Comparison of ENCODE assay signal across 15 cellular contexts in genomic region chr2:66441651-66442365, GRCh38. TPM values are rescaled to one million over a fixed set of nuclear protein-coding genes. Genes with fewer than 3 reads are reported as not detected.
A peak's percentile ranks its signal among the peaks of the same experiment; 100 is the strongest.
DNase-seq lines count a peak whose midpoint lies in the region; ATAC-seq, FAIRE-seq and TF ChIP-seq lines count a peak whose summit lies in the region.
"Had no signal": no experiment of that assay in that cellular context is flagged by ENCODE, and none has a peak within 500 bp of the region (broad histone marks: within the 10 kb centered on the region; RNA-seq: fewer than 3 reads in every experiment).

No MANE protein-coding gene starts in this region.

- H3K27ac ChIP-seq in ascending aorta = peak overlapping the region; percentile 99
- H3K27ac ChIP-seq in sigmoid colon = peak overlapping the region; percentile 93 to 99 (median 98)

- CTCF ChIA-PET in activated CD4-positive, alpha-beta T cell treated with anti-CD3 and anti-CD28 coated beads, Interleukin-2, amount 10 ng/mL, durations not matched to agents 7 days and 5 days (lab: Charles Lee) = no interaction called here

- ATAC-seq in GM18867 (IDR thresholded peaks at IDR 0.05; ENCODE audit: unreplicated experiment) = no peak
- ATAC-seq: Panc1 had no signal

- peaks cover 73% of the 10 kb centered on the region for H3K27me3 Mint-ChIP-seq in activated CD4-positive, alpha-beta T cell treated with anti-CD3 and anti-CD28 coated beads, Interleukin-2, amount 10 ng/mL, durations not matched to agents 7 days and 5 days

- POLR2A ChIA-PET in activated CD4-positive, alpha-beta T cell treated with anti-CD3 and anti-CD28 coated beads, Interleukin-2, amount 10 ng/mL, durations not matched to agents 7 days and 5 days (lab: Charles Lee) = no interaction called here

- 48 to 61% methylated on average over 4 of the region's 4 CpGs for WGBS in sigmoid colon, 2 donors

- TF ChIP-seq POLR2A in sigmoid colon (IDR thresholded peaks at IDR 0.05) = no peak

- peak; percentile 17 for DNase-seq in GM03348 (ENCODE audit: low spot score)
- DNase-seq in ascending aorta (ENCODE audit: low spot score in 2 of 2) = no peak
- DNase-seq in sigmoid colon = peak; percentile 64
- DNase-seq in NCI-H1048 (lab: John Stamatoyannopoulos, UW) = no peak
- no peak for DNase-seq in middle frontal gyrus (ENCODE audit: extremely low spot score, low spot score)
- DNase-seq in activated CD4-positive, alpha-beta T cell treated with anti-CD3 and anti-CD28 coated beads, Interleukin-2, amount 10 ng/mL, durations not matched to agents 7 days and 5 days = no peak
- DNase-seq: CD4-positive, alpha-beta T cell; endodermal cell; immature natural killer cell; NCI-H226; T1000 had no signal

- H3K4me3 ChIP-seq in ascending aorta (peak overlapping the region; percentile 81 to 82), sigmoid colon (peak overlapping the region; percentile 62 to 87 (median 84))

- no peaks in the 10 kb centered on the region for H3K27me3 ChIP-seq in ascending aorta
- no peaks in the 10 kb centered on the region for H3K27me3 ChIP-seq in sigmoid colon

- H3K4me1 Mint-ChIP-seq in activated CD4-positive, alpha-beta T cell treated with anti-CD3 and anti-CD28 coated beads, Interleukin-2, amount 10 ng/mL, durations not matched to agents 7 days and 5 days = peaks cover 3% of the 10 kb centered on the region

- TF ChIP-seq CTCF in ascending aorta (IDR thresholded peaks at IDR 0.05) (no peak), sigmoid colon (IDR thresholded peaks at IDR 0.05) (no peak)

- no peak for TF ChIP-seq EP300 in sigmoid colon (IDR thresholded peaks at IDR 0.05)

- intact Hi-C loops in ascending aorta (cut with DNase I) = loop anchor here (10.0 kb wide), 1 partner anchor 1623 kb away; the partner anchor contains the start of gene C1D
- intact Hi-C loops in sigmoid colon (cut with DNase I) = no loop called here

- no peaks in the 10 kb centered on the region for H3K36me3 Mint-ChIP-seq in activated CD4-positive, alpha-beta T cell treated with anti-CD3 and anti-CD28 coated beads, Interleukin-2, amount 10 ng/mL, durations not matched to agents 7 days and 5 days (ENCODE audit: low read depth)
- H3K36me3 Mint-ChIP-seq: activated naive CD8-positive, alpha-beta T cell had no signal

- FAIRE-seq in islet of Langerhans (lab: Jason Lieb, UNC) = peak; percentile 56

- no peaks in the 10 kb centered on the region for H3K9me3 Mint-ChIP-seq in activated CD4-positive, alpha-beta T cell treated with anti-CD3 and anti-CD28 coated beads, Interleukin-2, amount 10 ng/mL, durations not matched to agents 7 days and 5 days
- H3K9me3 Mint-ChIP-seq: CD4-positive, alpha-beta T cell; endodermal cell; immature natural killer cell had no signal

- H3K4me1 ChIP-seq in ascending aorta = peaks cover 0 to 3% of the 10 kb centered on the region in 2 donors
- peaks cover 0 to 23% (median 7%) of the 10 kb centered on the region in 4 donors for H3K4me1 ChIP-seq in sigmoid colon

- H3K9me3 ChIP-seq in ascending aorta = no peaks in the 10 kb centered on the region
- no peaks in the 10 kb centered on the region for H3K9me3 ChIP-seq in sigmoid colon

- H3K27ac Mint-ChIP-seq in activated CD4-positive, alpha-beta T cell treated with anti-CD3 and anti-CD28 coated beads, Interleukin-2, amount 10 ng/mL, durations not matched to agents 7 days and 5 days = no peak overlapping the region
- H3K27ac Mint-ChIP-seq: activated naive CD8-positive, alpha-beta T cell; CD4-positive, alpha-beta T cell; endodermal cell; immature natural killer cell had no signal

- H3K4me3 Mint-ChIP-seq in activated CD4-positive, alpha-beta T cell treated with anti-CD3 and anti-CD28 coated beads, Interleukin-2, amount 10 ng/mL, durations not matched to agents 7 days and 5 days = no peak overlapping the region
- H3K4me3 Mint-ChIP-seq: activated naive CD8-positive, alpha-beta T cell; CD4-positive, alpha-beta T cell; endodermal cell had no signal

- H3K36me3 ChIP-seq in ascending aorta = no peaks in the 10 kb centered on the region
- peaks cover 0 to 63% (median 8%) of the 10 kb centered on the region in 4 donors for H3K36me3 ChIP-seq in sigmoid colon

RNA-seq across cellular contexts. Expression of gene MEIS1, which starts 6.9 kb away (rescaled TPM):
- 46.7 TPM for total RNA-seq in ascending aorta
- 100 to 1,000 TPM; 108 to 144 (median 128) TPM for total RNA-seq in sigmoid colon
- polyA plus RNA-seq in sigmoid colon = 10 to 100 TPM in 1 of 3 donors, 1 to 10 TPM in 2; 2.8 to 14.2 (median 7.8) TPM
- not detected for total RNA-seq in activated CD4-positive, alpha-beta T cell treated with anti-CD3 and anti-CD28 coated beads, Interleukin-2, amount 10 ng/mL, durations not matched to agents 7 days and 5 days
- total RNA-seq: CD4-positive, alpha-beta T cell had no signal

Comparison
In these comparisons a context has a peak if more than half of its experiments do, and no peak if none do; other contexts are left out.
1. DNase-seq: peak in GM03348 (single experiment) and sigmoid colon (single experiment); none in ascending aorta (0 of 2), NCI-H1048 (single experiment), middle frontal gyrus (single experiment) and activated CD4-positive, alpha-beta T cell treated with anti-CD3 and anti-CD28 coated beads, Interleukin-2, amount 10 ng/mL, durations not matched to agents 7 days and 5 days (single experiment).
2. RNA of gene MEIS1, which starts 6.9 kb away (total RNA-seq): 108 to 144 TPM in sigmoid colon and 46.7 TPM in ascending aorta (single experiment); not detected in activated CD4-positive, alpha-beta T cell treated with anti-CD3 and anti-CD28 coated beads, Interleukin-2, amount 10 ng/mL, durations not matched to agents 7 days and 5 days; every median in the first group is over 10 times any median in the second.